ENCODE assay signal across 1 cellular context in the genomic region with DNA sequence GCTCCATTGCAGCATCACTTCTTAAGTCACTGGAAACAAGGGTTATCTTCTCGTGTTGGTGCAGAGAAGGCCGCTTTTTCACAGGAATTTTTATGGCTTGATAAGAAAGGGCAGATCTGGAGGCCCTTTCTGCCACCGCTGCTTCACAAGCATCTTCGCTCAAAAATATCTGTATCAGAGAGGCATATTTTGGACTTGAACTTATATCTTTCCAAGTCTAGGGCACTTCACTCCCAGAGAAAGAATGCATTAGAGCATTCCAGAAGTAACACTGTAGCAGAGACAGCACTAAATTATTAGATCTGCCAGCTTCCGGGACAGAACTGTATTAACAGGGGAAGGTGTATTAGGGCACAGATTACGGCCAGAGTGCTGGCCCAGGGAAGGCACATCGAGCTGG.
TF ChIP-seq lines count a peak whose summit lies in the region.

No MANE protein-coding gene starts in this region.

TF ChIP-seq in GM23338, 12 proteins besides CTCF, POLR2A, EP300 and RAD21:
- TF ChIP-seq ZNF462 (CRISPR knock-in tag; IDR thresholded peaks at IDR 0.05) (no peak), EZH2phosphoT487 (IDR thresholded peaks at IDR 0.05; ENCODE audit: unreplicated experiment) (no peak), POLR2AphosphoS5 (IDR thresholded peaks at IDR 0.05; ENCODE audit: low read depth) (no peak), STAT1 (IDR thresholded peaks at IDR 0.05; ENCODE audit: unreplicated experiment) (no peak), CREB1 (CRISPR knock-in tag; IDR thresholded peaks at IDR 0.05; ENCODE audit: low read depth) (no peak), JUNB (IDR thresholded peaks at IDR 0.05; ENCODE audit: unreplicated experiment) (no peak), REST (IDR thresholded peaks at IDR 0.05; ENCODE audit: unreplicated experiment) (no peak), EZH2 (IDR thresholded peaks at IDR 0.05; ENCODE audit: low read depth, unreplicated experiment) (no peak)
- TF ChIP-seq, protein P1, sequence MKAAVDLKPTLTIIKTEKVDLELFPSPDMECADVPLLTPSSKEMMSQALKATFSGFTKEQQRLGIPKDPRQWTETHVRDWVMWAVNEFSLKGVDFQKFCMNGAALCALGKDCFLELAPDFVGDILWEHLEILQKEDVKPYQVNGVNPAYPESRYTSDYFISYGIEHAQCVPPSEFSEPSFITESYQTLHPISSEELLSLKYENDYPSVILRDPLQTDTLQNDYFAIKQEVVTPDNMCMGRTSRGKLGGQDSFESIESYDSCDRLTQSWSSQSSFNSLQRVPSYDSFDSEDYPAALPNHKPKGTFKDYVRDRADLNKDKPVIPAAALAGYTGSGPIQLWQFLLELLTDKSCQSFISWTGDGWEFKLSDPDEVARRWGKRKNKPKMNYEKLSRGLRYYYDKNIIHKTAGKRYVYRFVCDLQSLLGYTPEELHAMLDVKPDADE (IDR thresholded peaks at IDR 0.05): no peak
